8 cellular contexts compared by ENCODE assay signal in the genomic region with DNA sequence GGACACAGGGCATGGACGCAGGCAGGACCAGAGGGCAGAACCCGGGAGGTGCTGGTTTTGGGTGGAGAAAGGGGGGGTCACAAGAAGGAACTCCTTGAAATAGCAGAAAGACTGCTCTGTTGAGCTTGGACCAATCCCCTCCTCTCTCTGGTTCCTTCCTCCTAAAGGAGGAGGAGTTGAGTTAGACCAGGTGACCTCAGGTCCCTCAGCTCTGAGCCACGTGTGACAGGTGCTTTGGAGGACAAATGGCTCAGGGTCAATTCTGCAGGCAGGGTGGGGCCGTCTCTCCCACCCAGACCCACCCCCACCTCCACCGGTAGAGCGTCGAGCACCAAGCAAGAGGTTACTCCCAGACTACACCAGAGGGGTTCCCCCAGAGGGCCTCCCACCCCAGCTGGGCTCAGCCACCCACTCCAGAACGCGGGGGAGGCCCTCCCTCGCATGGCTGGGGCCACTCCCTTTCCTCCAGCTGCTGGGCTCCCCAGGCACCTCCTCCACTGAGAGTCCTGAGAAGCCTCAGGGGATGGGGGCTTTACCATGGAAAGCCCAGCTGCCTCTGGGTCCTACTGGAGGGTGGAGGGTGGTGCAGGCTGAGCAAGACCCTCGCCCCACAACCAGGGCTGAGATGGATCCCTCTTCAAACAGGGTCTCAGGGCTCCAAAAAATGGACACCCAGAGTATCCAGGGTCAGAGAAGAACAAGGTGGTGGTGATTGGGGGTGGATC. TPM values are rescaled to one million over a fixed set of nuclear protein-coding genes. Genes with fewer than 3 reads are reported as not detected.
DNase-seq lines count a peak whose midpoint lies in the region; ATAC-seq and TF ChIP-seq lines count a peak whose summit lies in the region.

No MANE protein-coding gene starts in this region.

- no peaks in the 10 kb centered on the region; the same call in none of the 2 replicates for H3K27me3 Mint-ChIP-seq in HFFc6 (ENCODE audit: insufficient read depth)

- peaks cover 9% of the 10 kb centered on the region for H3K4me1 ChIP-seq in foreskin keratinocyte
- peaks cover 23 to 34% of the 10 kb centered on the region in 2 experiments for H3K4me1 ChIP-seq in trophoblast cell (ENCODE audit: control insufficient read depth in 1 of 2, insufficient read depth in 2 of 2, low read length in 2 of 2)

- H3K4me1 Mint-ChIP-seq in HFFc6 (ENCODE audit: low read depth), result peaks cover 40% of the 10 kb centered on the region

- H3K4me3 ChIP-seq in trophoblast cell (ENCODE audit: low read depth, low read length), result peak overlapping the region; percentile 76

- no peak overlapping the region for H3K23ac ChIP-seq in trophoblast cell (ENCODE audit: low read length)

- peaks cover 35% of the 10 kb centered on the region for H3K79me1 ChIP-seq in trophoblast cell (ENCODE audit: low read length)

- peak overlapping the region; percentile 84 for H2BK120ac ChIP-seq in trophoblast cell (ENCODE audit: insufficient read depth, low read length, poor library complexity)

- peak; percentile 16 for DNase-seq in DMS153 (lab: John Stamatoyannopoulos, UW)
- DNase-seq in DMS153 treated with DMSO at 0.1 percent for 48 hours (lab: John Stamatoyannopoulos, UW; ENCODE audit: unreplicated experiment), result no peak
- peak; percentile 45 for DNase-seq in HFFc6
- DNase-seq in NCI-H510A (lab: John Stamatoyannopoulos, UW), result peak; percentile 54
- DNase-seq in activated T-cell treated with anti-CD3 and anti-CD28 coated beads, Interleukin-2, amount 50 U/mL, for 1 hour, result peak; percentile 63
- DNase-seq in foreskin keratinocyte, result no peak
- peak; percentile 75 to 80 for DNase-seq in trophoblast cell

- peak overlapping the region; percentile 80 for H4K8ac ChIP-seq in trophoblast cell (ENCODE audit: low read depth, low read length)

- peak overlapping the region; percentile 84 for H3K18ac ChIP-seq in trophoblast cell (ENCODE audit: low read length)

- peak overlapping the region; percentile 91 for H3K4me3 Mint-ChIP-seq in HFFc6

- H2AK5ac ChIP-seq in trophoblast cell (ENCODE audit: low read length), result peak overlapping the region; percentile 88

- H3K14ac ChIP-seq in trophoblast cell (ENCODE audit: low read length), result peak overlapping the region; percentile 83

- peaks cover 19% of the 10 kb centered on the region for H3K79me2 ChIP-seq in trophoblast cell (ENCODE audit: control insufficient read depth, insufficient read depth, low read length, poor library complexity)

- H3K4ac ChIP-seq in trophoblast cell (ENCODE audit: low read depth, low read length), result peak overlapping the region; percentile 71

- H3K27me3 ChIP-seq in foreskin keratinocyte (no peaks in the 10 kb centered on the region), trophoblast cell (ENCODE audit: insufficient read depth, low read length) (no peaks in the 10 kb centered on the region)

- H3K27ac ChIP-seq in foreskin keratinocyte (no peak overlapping the region), trophoblast cell (ENCODE audit: low read depth, low read length) (peak overlapping the region; percentile 89)

- peak overlapping the region; percentile 89 for H3K27ac Mint-ChIP-seq in HFFc6

- H2BK5ac ChIP-seq in trophoblast cell (ENCODE audit: low read depth, low read length, poor library complexity), result peak overlapping the region; percentile 74

- peak overlapping the region; percentile 63 for H3K4me2 ChIP-seq in trophoblast cell (ENCODE audit: low read length)

- H2BK12ac ChIP-seq in trophoblast cell (ENCODE audit: low read length), result peak overlapping the region; percentile 32

- WGBS in trophoblast cell (ENCODE audit: extremely low coverage, insufficient coverage, insufficient read length), result no CpG with 5 or more reads among the region's 11 CpGs

- no peaks in the 10 kb centered on the region for H3K9me3 ChIP-seq in trophoblast cell (ENCODE audit: insufficient read depth, low read depth, low read length)

- H3K36me3 ChIP-seq in trophoblast cell (ENCODE audit: control insufficient read depth in 1 of 2, insufficient read depth in 2 of 2, low read length in 2 of 2), result peaks cover 35 to 38% of the 10 kb centered on the region in 2 experiments

- TF ChIP-seq CTCF in HFFc6 (IDR thresholded peaks at IDR 0.05) (peak; percentile 46), foreskin keratinocyte (conservative IDR thresholded peaks at IDR 0.05) (no peak)

- H4K91ac ChIP-seq in trophoblast cell (ENCODE audit: low read depth, low read length), result peak overlapping the region; percentile 85

- H3K9ac ChIP-seq in trophoblast cell (ENCODE audit: low read length), result peak overlapping the region; percentile 6

- peaks cover 18% of the 10 kb centered on the region for H3K36me3 Mint-ChIP-seq in HFFc6 (ENCODE audit: low read depth)

- H2AFZ ChIP-seq in trophoblast cell (ENCODE audit: insufficient read depth, low read length, poor library complexity), result peak overlapping the region; percentile 62

- no peaks in the 10 kb centered on the region for H3K9me3 Mint-ChIP-seq in HFFc6

- H4K12ac ChIP-seq in trophoblast cell (ENCODE audit: low read depth, low read length), result peak overlapping the region; percentile 66

- ATAC-seq in foreskin keratinocyte, result peak; percentile 39
- no peak for ATAC-seq in HG03280 (IDR thresholded peaks at IDR 0.05; ENCODE audit: unreplicated experiment)

RNA-seq across cellular contexts. Expression of gene MYO1C, which starts 7.7 kb away (rescaled TPM):
- 100 to 1,000 TPM; 310 to 400 (median 328) TPM for total RNA-seq in HFFc6 (2021; fragmentation: NEBNext Ultra II Directional; extraction: Animal tissue kit (Norgen Biotek cat#: 25700))
- 148 and 162 TPM in 2 replicates for total RNA-seq in foreskin keratinocyte
- 81.9 and 96.8 TPM in 2 replicates for polyA plus RNA-seq in foreskin keratinocyte
- 83.3 and 84.7 TPM in 2 replicates for polyA plus RNA-seq in trophoblast cell (2013)

RNA-seq across cellular contexts. Expression of gene CRK, which starts 28.7 kb away (rescaled TPM):
- total RNA-seq in HFFc6 (2021; fragmentation: NEBNext Ultra II Directional; extraction: Animal tissue kit (Norgen Biotek cat#: 25700)), result 10 to 100 TPM; 71.1 to 83.1 (median 77.5) TPM
- total RNA-seq in foreskin keratinocyte, result 79.2 and 79.3 TPM in 2 replicates
- polyA plus RNA-seq in foreskin keratinocyte, result 28.6 and 34.9 TPM in 2 replicates
- polyA plus RNA-seq in trophoblast cell (2013), result 43.6 and 43.9 TPM in 2 replicates

RNA-seq across cellular contexts. Expression of gene INPP5K, which starts 31.7 kb away (rescaled TPM):
- total RNA-seq in HFFc6 (2021; fragmentation: NEBNext Ultra II Directional; extraction: Animal tissue kit (Norgen Biotek cat#: 25700)), result 10 to 100 TPM; 18.2 to 23.5 (median 20.3) TPM
- 15.5 and 17.4 TPM in 2 replicates for total RNA-seq in foreskin keratinocyte
- 15.0 and 16.6 TPM in 2 replicates for polyA plus RNA-seq in foreskin keratinocyte
- polyA plus RNA-seq in trophoblast cell (2013), result 22.0 and 24.5 TPM in 2 replicates

Comparison
In these comparisons a context has a peak if more than half of its experiments do, and no peak if none do; other contexts are left out.
1. DNase-seq: peak in DMS153 (single experiment), HFFc6 (single experiment), NCI-H510A (single experiment), activated T-cell treated with anti-CD3 and anti-CD28 coated beads, Interleukin-2, amount 50 U/mL, for 1 hour (single experiment) and trophoblast cell (2 of 2); none in DMS153 treated with DMSO at 0.1 percent for 48 hours (single experiment) and foreskin keratinocyte (0 of 2).